ENCODE assay signal across 1 cellular context in genomic region chr17:65785109-65785508, GRCh38.
TF ChIP-seq lines count a peak whose summit lies in the region.

No MANE protein-coding gene starts in this region.

TF ChIP-seq in HCT116, 20 proteins besides CTCF, POLR2A, EP300 and RAD21 (continued from another document):
- TF ChIP-seq EZH2 (IDR thresholded peaks at IDR 0.05): no peak
- no peak for TF ChIP-seq POLR2AphosphoS5 (IDR thresholded peaks at IDR 0.05; ENCODE audit: low read depth, low read length)
- no peak for TF ChIP-seq TCF7L2 (IDR thresholded peaks at IDR 0.05; ENCODE audit: borderline replicate concordance, extremely low read depth, insufficient read depth, insufficient read length)
